8 cellular contexts compared by ENCODE assay signal in the genomic region with DNA sequence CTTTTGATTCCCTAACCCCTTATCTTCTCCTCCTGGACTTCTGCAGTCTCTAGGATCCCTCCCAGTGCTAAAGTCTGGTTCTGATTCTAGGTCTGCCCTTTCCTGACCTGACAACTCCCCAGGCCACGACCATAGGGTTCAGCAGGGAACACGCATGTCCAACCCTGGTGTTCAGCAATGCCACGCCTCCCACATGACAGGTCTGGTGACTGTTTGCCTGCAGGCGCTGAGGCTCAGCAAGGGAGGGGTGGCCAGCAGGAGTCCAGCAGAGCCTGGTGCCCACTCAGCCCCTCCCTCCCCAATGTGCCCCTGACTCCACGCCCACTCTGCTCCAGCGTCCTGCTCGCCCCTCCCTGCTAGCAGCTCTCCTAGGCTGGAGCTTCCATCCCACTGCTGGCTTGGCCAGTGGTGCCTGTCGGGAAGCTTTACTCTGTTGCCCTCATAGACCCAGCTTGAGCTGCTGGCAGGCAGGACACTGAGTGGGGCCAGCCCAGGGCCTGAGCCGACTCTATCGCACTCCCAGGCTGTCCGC. TPM values are rescaled to one million over a fixed set of nuclear protein-coding genes. Genes with fewer than 3 reads are reported as not detected.
A peak's percentile ranks its signal among the peaks of the same experiment; 100 is the strongest.
DNase-seq lines count a peak whose midpoint lies in the region; ATAC-seq lines count a peak whose summit lies in the region.

No MANE protein-coding gene starts in this region.

- ATAC-seq in Right ventricle myocardium inferior = peak; percentile 62

- intact Hi-C loops in Right ventricle myocardium inferior (cut with DNase I) = no loop called here

- peak; percentile 57 for DNase-seq in ELF-1 (ENCODE audit: low read depth, low spot score)
- DNase-seq in UCSD-AML1 (lab: John Stamatoyannopoulos, UW; ENCODE audit: unreplicated experiment) = peak; percentile 69
- DNase-seq in Right ventricle myocardium inferior (ENCODE audit: missing footprints) = no peak
- peak; percentile 77 for DNase-seq in renal cortical epithelial cell (ENCODE audit: low read depth)
- no peak for DNase-seq in NCI-H2107 (lab: John Stamatoyannopoulos, UW)
- no peak for DNase-seq in COR-L47 (lab: John Stamatoyannopoulos, UW)
- no peak for DNase-seq in COLO668 (lab: John Stamatoyannopoulos, UW; ENCODE audit: unreplicated experiment)
- no peak for DNase-seq in NAMALWA (ENCODE audit: low spot score)

RNA-seq across cellular contexts. Expression of gene SLC9A1, which starts 17.3 kb away (rescaled TPM):
- total RNA-seq in Right ventricle myocardium inferior (20.2 TPM), renal cortical epithelial cell (2.8 and 20.5 TPM in 2 replicates)

Comparison
In these comparisons a context has a peak if more than half of its experiments do, and no peak if none do; other contexts are left out.
1. DNase-seq: peak in ELF-1 (single experiment), UCSD-AML1 (single experiment) and renal cortical epithelial cell (single experiment); none in Right ventricle myocardium inferior (single experiment), NCI-H2107 (single experiment), COR-L47 (single experiment), COLO668 (single experiment) and NAMALWA (single experiment).